ENCODE assay signal across 8 cellular contexts in the genomic region with DNA sequence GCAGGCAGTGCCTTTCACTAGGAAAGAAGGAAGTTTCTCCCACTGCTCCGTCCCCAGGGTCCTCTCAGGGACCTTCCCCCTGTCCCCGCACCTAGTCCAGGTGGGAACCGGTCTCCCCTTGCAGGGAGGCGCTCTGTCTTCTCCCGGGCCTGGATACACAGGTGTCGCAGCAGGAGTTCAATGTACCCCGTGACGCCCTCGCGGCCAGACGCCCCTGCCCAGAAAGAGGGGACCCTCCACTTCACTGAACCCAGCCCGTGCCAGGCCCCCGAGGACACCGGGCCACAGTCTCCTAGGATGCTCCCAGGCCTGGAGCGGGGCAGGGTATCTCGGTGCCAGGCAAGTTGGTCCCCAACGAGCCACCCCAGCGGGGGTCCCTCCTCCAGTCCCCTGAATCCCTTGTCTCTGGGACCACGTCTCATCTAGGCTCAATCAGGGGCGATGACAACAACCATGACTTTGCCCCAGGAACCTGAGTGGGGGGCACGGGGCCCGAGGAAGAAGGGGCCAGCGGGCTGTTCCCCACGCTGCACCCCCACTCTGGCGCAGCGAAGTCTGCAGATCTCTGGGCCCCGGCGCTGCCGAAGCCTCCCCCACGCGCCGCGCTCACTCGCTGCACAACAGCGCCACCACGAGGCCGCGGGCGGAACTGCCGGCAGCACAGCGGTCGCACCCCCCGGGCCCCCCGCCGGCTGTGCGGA.
DNase-seq lines count a peak whose midpoint lies in the region; ATAC-seq and TF ChIP-seq lines count a peak whose summit lies in the region.

No MANE protein-coding gene starts in this region.

- H3K4me1 ChIP-seq in Panc1 (ENCODE audit: control insufficient read depth, insufficient read depth, low read length) (peaks cover 2% of the 10 kb centered on the region; the same call in 1 of the 2 replicates), cardiac muscle cell (ENCODE audit: low read depth) (peaks cover 8% of the 10 kb centered on the region)

- TF ChIP-seq CTCF in Panc1 (IDR thresholded peaks at IDR 0.05) (peak; percentile 98), cardiac muscle cell (IDR thresholded peaks at IDR 0.05; ENCODE audit: low read depth, low read length) (peak; percentile 82), progenitor cell of endocrine pancreas (IDR thresholded peaks at IDR 0.05; ENCODE audit: unreplicated experiment) (peak; percentile 100)

- H3K27ac ChIP-seq in Panc1 (ENCODE audit: low read length) (no peak overlapping the region), cardiac muscle cell (no peak overlapping the region)

- no peak overlapping the region for H3K4me3 ChIP-seq in Panc1 (ENCODE audit: low read depth in 2 of 2, low read length in 2 of 2)
- H3K4me3 ChIP-seq in cardiac muscle cell: peak overlapping the region; percentile 29

- no peaks in the 10 kb centered on the region for H3K9me3 Mint-ChIP-seq in progenitor cell of endocrine pancreas (ENCODE audit: low read depth)

- H3K4me3 Mint-ChIP-seq in progenitor cell of endocrine pancreas (ENCODE audit: low read depth): peak overlapping the region; percentile 59

- H3K27me3 Mint-ChIP-seq in progenitor cell of endocrine pancreas: peaks cover 41% of the 10 kb centered on the region

- ATAC-seq in Right ventricle myocardium superior (ENCODE audit: poor library complexity) (peak; percentile 73), Right ventricle myocardium inferior (no peak), Panc1 (peak; percentile 70)

- in situ Hi-C loops in Panc1 (cut with HindIII; ENCODE audit: low pct_unique_long_range_greater_than_20kb, low sequenced_read_pairs): no loop called here

- CTCF ChIA-PET in Panc1 (lab: Charles Lee): interaction anchor here (0.6 kb wide), 1 partner anchor 889 kb away, joined by 3 read pairs; no protein-coding TSS in a partner anchor

- H3K36me3 ChIP-seq in Panc1 (ENCODE audit: control insufficient read depth, insufficient read depth, low read length) (no peaks in the 10 kb centered on the region; the same call in 1 of the 2 replicates), cardiac muscle cell (no peaks in the 10 kb centered on the region)

- POLR2A ChIA-PET in Panc1 (lab: Charles Lee): no interaction called here

- intact Hi-C loops in Right ventricle myocardium superior (cut with DNase I): loop anchor here (5.0 kb wide), 1 partner anchor 531 kb away; no protein-coding TSS in a partner anchor
- intact Hi-C loops in Right ventricle myocardium inferior (cut with DNase I): loop anchor here (2.0 to 10.0 kb wide), 2 partner anchors 319 to 537 kb away; no protein-coding TSS in a partner anchor
- intact Hi-C loops in Panc1 (cut with micrococcal nuclease; ENCODE audit: unreplicated experiment): loop anchor here (10.0 kb wide), 1 partner anchor 179 kb away; no protein-coding TSS in a partner anchor

- BruUV-seq in Panc1 (replicated peaks; lab: Mats Ljungman, UMichigan): no TSS peak

- H3K27me3 ChIP-seq in Panc1 (ENCODE audit: control insufficient read depth, insufficient read depth, low read length) (peaks cover 35% of the 10 kb centered on the region), cardiac muscle cell (peaks cover 21% of the 10 kb centered on the region)

- DNase-seq in Right ventricle myocardium superior (peak; percentile 63), Right ventricle myocardium inferior (ENCODE audit: missing footprints) (no peak), Panc1 (ENCODE audit: low read depth, low spot score) (no peak), activated gamma-delta T cell treated with Interleukin-2 at 50 U/mL for 16 hours (peak; percentile 71), cardiac muscle cell (ENCODE audit: low read depth in 1 of 2, low spot score in 1 of 2) (peak; percentile 11 to 75), progenitor cell of endocrine pancreas (ENCODE audit: low spot score, unreplicated experiment) (peak; percentile 89), ureter (ENCODE audit: low spot score) (peak; percentile 53), NCI-H1694 (lab: John Stamatoyannopoulos, UW) (no peak)

- H3K27ac Mint-ChIP-seq in progenitor cell of endocrine pancreas: no peak overlapping the region

- peaks cover 4% of the 10 kb centered on the region for H3K4me1 Mint-ChIP-seq in progenitor cell of endocrine pancreas (ENCODE audit: low read depth)

- no peaks in the 10 kb centered on the region for H3K9me3 ChIP-seq in Panc1 (ENCODE audit: control insufficient read depth, insufficient read depth, low read depth, low read length)
- no peaks in the 10 kb centered on the region for H3K9me3 ChIP-seq in cardiac muscle cell (ENCODE audit: low read depth)

- H3K36me3 Mint-ChIP-seq in progenitor cell of endocrine pancreas (ENCODE audit: insufficient read depth): no peaks in the 10 kb centered on the region

Comparison
In these comparisons a context has a peak if more than half of its experiments do, and no peak if none do; other contexts are left out.
1. DNase-seq: peak in Right ventricle myocardium superior (single experiment), activated gamma-delta T cell treated with Interleukin-2 at 50 U/mL for 16 hours (single experiment), cardiac muscle cell (2 of 2), progenitor cell of endocrine pancreas (single experiment) and ureter (single experiment); none in Right ventricle myocardium inferior (single experiment), Panc1 (single experiment) and NCI-H1694 (single experiment).
2. Peak in every context shown above with its lines, with median percentiles within 50 percentile points of each other: CTCF ChIP-seq.